In genomic region chr12:108616941-108617858, GRCh38 we compare ENCODE assay signal across 8 cellular contexts. TPM values are rescaled to one million over a fixed set of nuclear protein-coding genes. Genes with fewer than 3 reads are reported as not detected.
DNase-seq lines count a peak whose midpoint lies in the region; ATAC-seq and TF ChIP-seq lines count a peak whose summit lies in the region.

No MANE protein-coding gene starts in this region.

- DNase-seq in CD4-positive, alpha-beta memory T cell, result peak; percentile 51 to 95 (median 64)
- peak; percentile 93 for DNase-seq in Jurkat, Clone E6-1 (ENCODE audit: low read depth, low spot score)
- peak; percentile 63 for DNase-seq in activated CD8-positive, alpha-beta memory T cell treated with anti-CD3 and anti-CD28 coated beads, Interleukin-2, amount 50 U/mL, for 24 hours (ENCODE audit: extremely low read depth)
- peak; percentile 63 for DNase-seq in iris pigment epithelial cell (ENCODE audit: low read depth)
- peak; percentile 93 for DNase-seq in stimulated activated naive B cell treated with anti-CD40 and anti-IgM and Interleukin-4, amounts not matched to agents 10 μg/mL and 1 μg/mL and 100 μg/mL, for 72 hours
- DNase-seq in dedifferentiated amniotic fluid mesenchymal stem cell (ENCODE audit: extremely low spot score), result no peak
- DNase-seq in ovary, result no peak

- H3K4me3 ChIP-seq in CD4-positive, alpha-beta memory T cell (ENCODE audit: low read length in 2 of 2), result peak overlapping the region in 1 of 2 donors; percentile 31
- peak overlapping the region; percentile 32 for H3K4me3 ChIP-seq in Jurkat, Clone E6-1 (ENCODE audit: low read length)
- H3K4me3 ChIP-seq in ovary, result no peak overlapping the region

- no peaks in the 10 kb centered on the region for H3K9me3 ChIP-seq in CD4-positive, alpha-beta memory T cell (ENCODE audit: control insufficient read depth in 1 of 2, low read length in 2 of 2)
- H3K9me3 ChIP-seq in ovary, result no peaks in the 10 kb centered on the region

- peak overlapping the region in 7 of 8 donors; percentile 40 to 86 (median 69) for H3K4me3 Mint-ChIP-seq in CD4-positive, alpha-beta memory T cell
- peak overlapping the region; percentile 37 to 57 for H3K4me3 Mint-ChIP-seq in stimulated activated naive B cell treated with anti-CD40 and anti-IgM and Interleukin-4, amounts not matched to agents 10 μg/mL and 1 μg/mL and 100 μg/mL, for 72 hours

- peaks cover 52% of the 10 kb centered on the region for H3K4me1 ChIP-seq in CD4-positive, alpha-beta memory T cell (ENCODE audit: insufficient read depth, low read length)
- H3K4me1 ChIP-seq in ovary (ENCODE audit: insufficient read depth), result no peaks in the 10 kb centered on the region

- H3K4me1 Mint-ChIP-seq in CD4-positive, alpha-beta memory T cell, result peaks cover 42 to 71% (median 58%) of the 10 kb centered on the region in 4 donors
- peaks cover 54 to 58% of the 10 kb centered on the region in 2 donors for H3K4me1 Mint-ChIP-seq in stimulated activated naive B cell treated with anti-CD40 and anti-IgM and Interleukin-4, amounts not matched to agents 10 μg/mL and 1 μg/mL and 100 μg/mL, for 72 hours

- CTCF ChIA-PET in CD4-positive, alpha-beta memory T cell (lab: Charles Lee; ENCODE audit: partially characterized antibody), result interaction anchor here (0.7 to 13.8 kb wide), 49 partner anchors 9 to 480 kb away, joined by 3 to 463 read pairs (median 6); partner anchors contain the start of genes ISCU, SART3, SELPLG and TMEM119

- H3K9me3 Mint-ChIP-seq in CD4-positive, alpha-beta memory T cell, result peaks cover 0 to 11% (median 1%) of the 10 kb centered on the region in 8 donors
- peaks cover 6 to 8% of the 10 kb centered on the region in 2 donors for H3K9me3 Mint-ChIP-seq in stimulated activated naive B cell treated with anti-CD40 and anti-IgM and Interleukin-4, amounts not matched to agents 10 μg/mL and 1 μg/mL and 100 μg/mL, for 72 hours

- POLR2A ChIA-PET in CD4-positive, alpha-beta memory T cell (lab: Charles Lee; ENCODE audit: partially characterized antibody), result interaction anchor here (0.6 to 9.9 kb wide), 16 partner anchors 14 to 221 kb away, joined by 3 to 310 read pairs (median 7); partner anchors contain the start of genes CORO1C, ISCU, SART3 and SELPLG

- H3K27me3 Mint-ChIP-seq in CD4-positive, alpha-beta memory T cell, result no peaks in the 10 kb centered on the region
- no peaks in the 10 kb centered on the region for H3K27me3 Mint-ChIP-seq in stimulated activated naive B cell treated with anti-CD40 and anti-IgM and Interleukin-4, amounts not matched to agents 10 μg/mL and 1 μg/mL and 100 μg/mL, for 72 hours

- no peak for TF ChIP-seq POLR2A in ovary (IDR thresholded peaks at IDR 0.05)

- H3K36me3 Mint-ChIP-seq in CD4-positive, alpha-beta memory T cell, result peaks cover 38 to 51% of the 10 kb centered on the region in 2 donors
- H3K36me3 Mint-ChIP-seq in stimulated activated naive B cell treated with anti-CD40 and anti-IgM and Interleukin-4, amounts not matched to agents 10 μg/mL and 1 μg/mL and 100 μg/mL, for 72 hours, result peaks cover 8 to 12% of the 10 kb centered on the region in 2 donors

- peak overlapping the region; percentile 92 to 99 (median 96) for H3K27ac Mint-ChIP-seq in CD4-positive, alpha-beta memory T cell
- peak overlapping the region; percentile 96 for H3K27ac Mint-ChIP-seq in stimulated activated naive B cell treated with anti-CD40 and anti-IgM and Interleukin-4, amounts not matched to agents 10 μg/mL and 1 μg/mL and 100 μg/mL, for 72 hours

- H3K36me3 ChIP-seq in CD4-positive, alpha-beta memory T cell (ENCODE audit: insufficient read depth, low read length), result peaks cover 16% of the 10 kb centered on the region
- H3K36me3 ChIP-seq in ovary, result no peaks in the 10 kb centered on the region

- H3K27me3 ChIP-seq in CD4-positive, alpha-beta memory T cell (ENCODE audit: insufficient read depth, low read length), result no peaks in the 10 kb centered on the region
- H3K27me3 ChIP-seq in ovary, result no peaks in the 10 kb centered on the region

- peak overlapping the region; percentile 78 for H3K27ac ChIP-seq in CD4-positive, alpha-beta memory T cell (ENCODE audit: low read depth, low read length)
- H3K27ac ChIP-seq in ovary, result no peak overlapping the region

- WGBS in ovary, 3 donors, result 81 to 86% (median 83%) methylated on average over 14 of the region's 14 CpGs

- no peak for TF ChIP-seq CTCF in ovary (IDR thresholded peaks at IDR 0.05)

- peak; percentile 79 for ATAC-seq in GM21423 (IDR thresholded peaks at IDR 0.05; ENCODE audit: unreplicated experiment)
- peak; percentile 92 to 94 for ATAC-seq in stimulated activated naive B cell treated with anti-CD40 and anti-IgM and Interleukin-4, amounts not matched to agents 10 μg/mL and 1 μg/mL and 100 μg/mL, for 72 hours (replicated peaks)

- intact Hi-C loops in CD4-positive, alpha-beta memory T cell (cut with micrococcal nuclease), result loop anchor here (5.0 kb wide), 1 partner anchor 115 kb away; the partner anchor contains the start of gene CORO1C
- intact Hi-C loops in ovary (cut with DNase I), result loop anchor here in 3 of 4 donors (2.0 to 5.0 kb wide), 3 partner anchors 50 to 55 kb away; partner anchors contain the start of genes ISCU (in 1 of the 3) and SART3 (in 1 of the 3)

- no peak for TF ChIP-seq EP300 in ovary (IDR thresholded peaks at IDR 0.05)

RNA-seq across cellular contexts. Expression of gene SELPLG, which starts 16.5 kb away (rescaled TPM):
- total RNA-seq in CD4-positive, alpha-beta memory T cell, result 100 to 1,000 TPM; 175 to 176 TPM
- 100 to 1,000 TPM; 485 to 781 TPM for polyA plus RNA-seq in CD4-positive, alpha-beta memory T cell
- polyA plus RNA-seq in Jurkat, Clone E6-1 (2012; ENCODE audit: insufficient read depth, insufficient read length), result 51.1 TPM
- 1 to 10 TPM; 1.1 to 8.4 (median 2.9) TPM for total RNA-seq in ovary
- polyA plus RNA-seq in ovary, result 1 to 10 TPM; 1.8 to 5.1 TPM

RNA-seq across cellular contexts. Expression of gene TMEM119, which starts 19.3 kb away (rescaled TPM):
- under 1 TPM; 0.30 to 0.58 TPM for total RNA-seq in CD4-positive, alpha-beta memory T cell
- polyA plus RNA-seq in CD4-positive, alpha-beta memory T cell, result under 1 TPM in 1 of 2 donors, not detected in 1; 0.42 TPM
- polyA plus RNA-seq in Jurkat, Clone E6-1 (2012; ENCODE audit: insufficient read depth, insufficient read length), result not detected
- 1 to 10 TPM in 5 of 7 donors, under 1 TPM in 2; 0.25 to 3.9 (median 1.7) TPM for total RNA-seq in ovary
- polyA plus RNA-seq in ovary, result 10 to 100 TPM in 1 of 2 donors, 1 to 10 TPM in 1; 2.0 to 12.3 TPM

RNA-seq across cellular contexts. Expression of gene ISCU, which starts 54.8 kb away (rescaled TPM):
- 100 to 1,000 TPM; 182 to 195 TPM for total RNA-seq in CD4-positive, alpha-beta memory T cell
- polyA plus RNA-seq in CD4-positive, alpha-beta memory T cell, result 100 to 1,000 TPM; 267 to 316 TPM
- 109 TPM for polyA plus RNA-seq in Jurkat, Clone E6-1 (2012; ENCODE audit: insufficient read depth, insufficient read length)
- total RNA-seq in ovary, result 100 to 1,000 TPM; 110 to 238 (median 156) TPM
- polyA plus RNA-seq in ovary, result 100 to 1,000 TPM; 207 to 298 TPM

RNA-seq across cellular contexts. Expression of gene SART3, which starts 56.2 kb away (rescaled TPM):
- total RNA-seq in CD4-positive, alpha-beta memory T cell, result 100 to 1,000 TPM; 101 to 112 TPM
- polyA plus RNA-seq in CD4-positive, alpha-beta memory T cell, result 10 to 100 TPM; 25.9 to 52.5 TPM
- 56.7 TPM for polyA plus RNA-seq in Jurkat, Clone E6-1 (2012; ENCODE audit: insufficient read depth, insufficient read length)
- total RNA-seq in ovary, result 10 to 100 TPM; 44.5 to 55.3 (median 48.3) TPM
- polyA plus RNA-seq in ovary, result 10 to 100 TPM; 27.9 to 36.2 TPM

Comparison
In these comparisons a context has a peak if more than half of its experiments do, and no peak if none do; other contexts are left out.
1. DNase-seq: peak in CD4-positive, alpha-beta memory T cell (5 of 5), Jurkat, Clone E6-1 (single experiment), activated CD8-positive, alpha-beta memory T cell treated with anti-CD3 and anti-CD28 coated beads, Interleukin-2, amount 50 U/mL, for 24 hours (single experiment), iris pigment epithelial cell (single experiment) and stimulated activated naive B cell treated with anti-CD40 and anti-IgM and Interleukin-4, amounts not matched to agents 10 μg/mL and 1 μg/mL and 100 μg/mL, for 72 hours (single experiment); none in dedifferentiated amniotic fluid mesenchymal stem cell (single experiment) and ovary (0 of 5).
2. RNA of gene SELPLG, which starts 16.5 kb away (total RNA-seq): 175 to 176 TPM in CD4-positive, alpha-beta memory T cell; 1.1 to 8.4 TPM in ovary; every median in the first group is over 10 times any median in the second.